Comparison of ENCODE assay signal across 18 cellular contexts in genomic region chr13:66853559-66853958, GRCh38.
DNase-seq lines count a peak whose midpoint lies in the region; ATAC-seq and TF ChIP-seq lines count a peak whose summit lies in the region.
"Had no signal": no experiment of that assay in that cellular context is flagged by ENCODE, and none has a peak within 500 bp of the region (broad histone marks: within the 10 kb centered on the region; RNA-seq: fewer than 3 reads in every experiment).

No MANE protein-coding gene starts in this region.

- H3K27ac ChIP-seq in breast epithelium (no peak overlapping the region), RWPE2 (ENCODE audit: poor library complexity, severe bottlenecking) (peak overlapping the region; percentile 26), gastroesophageal sphincter (no peak overlapping the region), left lung (no peak overlapping the region)
- H3K27ac ChIP-seq: BLaER1 treated with 17β-estradiol and CSF1 and Interleukin-3, amounts not matched to agents 10 nM and 100 nM had no signal

- H3K36me3 ChIP-seq in breast epithelium: no peaks in the 10 kb centered on the region
- no peaks in the 10 kb centered on the region for H3K36me3 ChIP-seq in RWPE2 (ENCODE audit: low read depth)
- no peaks in the 10 kb centered on the region for H3K36me3 ChIP-seq in gastroesophageal sphincter
- H3K36me3 ChIP-seq in left lung: no peaks in the 10 kb centered on the region
- H3K36me3 ChIP-seq: BLaER1 treated with 17β-estradiol and CSF1 and Interleukin-3, amounts not matched to agents 10 nM and 100 nM had no signal

- DNase-seq in MCF 10A (ENCODE audit: unreplicated experiment) (peak; percentile 29), breast epithelium (ENCODE audit: low spot score in 2 of 2) (no peak), RWPE2 (ENCODE audit: low spot score) (no peak), epithelial cell of esophagus (ENCODE audit: low read depth) (peak; percentile 88), NOMO-1 (lab: John Stamatoyannopoulos, UW; ENCODE audit: unreplicated experiment in 2 of 2) (no peak), left lung (no peak)
- DNase-seq: 8988T; Calu3; CD8-positive, alpha-beta T cell; DMS79 treated with DMSO at 0.1 percent for 48 hours; GF-D8; GOT3; H7 had no signal

- H3K27me3 ChIP-seq in breast epithelium (no peaks in the 10 kb centered on the region), RWPE2 (ENCODE audit: insufficient read depth, poor library complexity, severe bottlenecking) (no peaks in the 10 kb centered on the region), gastroesophageal sphincter (no peaks in the 10 kb centered on the region), left lung (no peaks in the 10 kb centered on the region)
- H3K27me3 ChIP-seq: BLaER1 treated with 17β-estradiol and CSF1 and Interleukin-3, amounts not matched to agents 10 nM and 100 nM had no signal

- ATAC-seq in RWPE2 (ENCODE audit: low read depth): peak; percentile 68
- no peak for ATAC-seq in gastroesophageal sphincter
- ATAC-seq in HG02973 (IDR thresholded peaks at IDR 0.05; ENCODE audit: unreplicated experiment): no peak
- ATAC-seq in left lung: no peak
- ATAC-seq: CD8-positive, alpha-beta T cell; HCT116 had no signal

- H3K27me3 Mint-ChIP-seq in MCF 10A (ENCODE audit: insufficient read depth, unreplicated experiment): no peaks in the 10 kb centered on the region
- H3K27me3 Mint-ChIP-seq: B cell had no signal

- TF ChIP-seq POLR2A in breast epithelium (IDR thresholded peaks at IDR 0.05): no peak
- no peak for TF ChIP-seq POLR2A in gastroesophageal sphincter (IDR thresholded peaks at IDR 0.05)

- peaks cover 6% of the 10 kb centered on the region for H3K4me1 Mint-ChIP-seq in MCF 10A (ENCODE audit: insufficient read depth, unreplicated experiment)
- H3K4me1 Mint-ChIP-seq: B cell had no signal

- H3K4me1 ChIP-seq in breast epithelium (no peaks in the 10 kb centered on the region), RWPE2 (ENCODE audit: insufficient read depth, poor library complexity, severe bottlenecking) (peaks cover 19% of the 10 kb centered on the region), gastroesophageal sphincter (no peaks in the 10 kb centered on the region), left lung (no peaks in the 10 kb centered on the region)
- H3K4me1 ChIP-seq: BLaER1 treated with 17β-estradiol and CSF1 and Interleukin-3, amounts not matched to agents 10 nM and 100 nM had no signal

- no peak for TF ChIP-seq EP300 in gastroesophageal sphincter (IDR thresholded peaks at IDR 0.05)

- H3K9me3 ChIP-seq in breast epithelium (no peaks in the 10 kb centered on the region), RWPE2 (ENCODE audit: severe bottlenecking) (no peaks in the 10 kb centered on the region), gastroesophageal sphincter (no peaks in the 10 kb centered on the region), left lung (peaks cover 0 to 3% of the 10 kb centered on the region in 2 donors)
- H3K9me3 ChIP-seq: BLaER1 treated with 17β-estradiol and CSF1 and Interleukin-3, amounts not matched to agents 10 nM and 100 nM had no signal

- CTCF ChIA-PET in MCF 10A (lab: Yijun Ruan, JAX): no interaction called here

- POLR2A ChIA-PET in MCF 10A (lab: Yijun Ruan, JAX): no interaction called here

- intact Hi-C loops in MCF 10A (cut with micrococcal nuclease): no loop called here
- intact Hi-C loops in breast epithelium (cut with DNase I; ENCODE audit: low total_unique reads): no loop called here
- intact Hi-C loops in left lung (cut with DNase I): no loop called here

- H3K9me3 Mint-ChIP-seq in MCF 10A (ENCODE audit: unreplicated experiment): no peaks in the 10 kb centered on the region

- H3K4me3 ChIP-seq in breast epithelium: no peak overlapping the region
- no peak overlapping the region for H3K4me3 ChIP-seq in RWPE2 (ENCODE audit: severe bottlenecking)
- no peak overlapping the region for H3K4me3 ChIP-seq in epithelial cell of esophagus (ENCODE audit: low read length)
- no peak overlapping the region for H3K4me3 ChIP-seq in gastroesophageal sphincter
- H3K4me3 ChIP-seq in left lung: no peak overlapping the region
- H3K4me3 ChIP-seq: BLaER1 treated with 17β-estradiol and CSF1 and Interleukin-3, amounts not matched to agents 10 nM and 100 nM had no signal

- H3K27ac Mint-ChIP-seq in MCF 10A (ENCODE audit: low read depth, unreplicated experiment): peak overlapping the region; percentile 80
- H3K27ac Mint-ChIP-seq: B cell; CD8-positive, alpha-beta T cell had no signal

- H3K4me3 Mint-ChIP-seq in MCF 10A (ENCODE audit: unreplicated experiment): no peak overlapping the region
- H3K4me3 Mint-ChIP-seq: B cell; CD8-positive, alpha-beta T cell had no signal

- no TSS peak for BruUV-seq in MCF 10A (replicated peaks; lab: Mats Ljungman, UMichigan)

- no peaks in the 10 kb centered on the region for H3K36me3 Mint-ChIP-seq in MCF 10A (ENCODE audit: insufficient read depth, unreplicated experiment)
- H3K36me3 Mint-ChIP-seq: CD8-positive, alpha-beta T cell had no signal

- TF ChIP-seq CTCF in MCF 10A (IDR thresholded peaks at IDR 0.05; ENCODE audit: unreplicated experiment): no peak
- TF ChIP-seq CTCF in breast epithelium (IDR thresholded peaks at IDR 0.05): no peak
- TF ChIP-seq CTCF in RWPE2 (IDR thresholded peaks at IDR 0.05; ENCODE audit: poor library complexity, severe bottlenecking): no peak
- TF ChIP-seq CTCF in epithelial cell of esophagus (IDR thresholded peaks at IDR 0.05; ENCODE audit: insufficient read depth, low read depth, low read length, missing control alignments): no peak
- TF ChIP-seq CTCF in gastroesophageal sphincter (IDR thresholded peaks at IDR 0.05): no peak
- no peak for TF ChIP-seq CTCF in left lung (IDR thresholded peaks at IDR 0.05)

Comparison
In these comparisons a context has a peak if more than half of its experiments do, and no peak if none do; other contexts are left out.
1. DNase-seq: peak in MCF 10A (single experiment) and epithelial cell of esophagus (single experiment); none in breast epithelium (0 of 2), RWPE2 (single experiment), NOMO-1 (0 of 2) and left lung (0 of 2).